Comparison of ENCODE assay signal across 9 cellular contexts in the genomic region with DNA sequence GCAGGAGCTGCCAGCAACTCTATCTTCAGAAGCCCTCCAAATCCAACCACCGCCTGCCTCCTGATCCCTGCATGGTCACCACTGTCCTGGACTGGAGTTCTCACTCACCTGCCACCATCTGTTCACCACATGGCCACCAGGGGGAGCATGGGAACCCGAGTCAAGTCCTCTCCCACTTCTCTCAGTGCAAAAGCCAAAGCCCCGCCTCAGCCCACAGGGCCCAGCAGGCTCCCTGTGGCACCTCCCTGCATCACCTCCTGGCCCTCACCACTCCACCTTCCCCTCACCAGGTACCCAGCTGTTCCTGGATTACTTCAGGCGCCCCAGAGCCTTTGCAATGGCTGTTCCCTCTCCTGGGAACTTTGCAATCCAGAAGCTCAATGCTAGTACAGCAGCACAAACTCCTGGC. TPM values are rescaled to one million over a fixed set of nuclear protein-coding genes. Genes with fewer than 3 reads are reported as not detected.
A peak's percentile ranks its signal among the peaks of the same experiment; 100 is the strongest.
DNase-seq lines count a peak whose midpoint lies in the region; ATAC-seq, FAIRE-seq and TF ChIP-seq lines count a peak whose summit lies in the region.
"Had no signal": no experiment of that assay in that cellular context is flagged by ENCODE, and none has a peak within 500 bp of the region (broad histone marks: within the 10 kb centered on the region; RNA-seq: fewer than 3 reads in every experiment).

No MANE protein-coding gene starts in this region.

- H3K4me1 ChIP-seq in HepG2 (ENCODE audit: insufficient read depth, low read length): peaks cover 16% of the 10 kb centered on the region

- intact Hi-C loops in HepG2 (cut with micrococcal nuclease; ENCODE audit: unreplicated experiment): no loop called here

- peaks cover 36 to 63% of the 10 kb centered on the region in 2 experiments for H3K36me3 ChIP-seq in HepG2 (replicated peaks in 1 of 2; ENCODE audit: control insufficient read depth in 1 of 2, insufficient read depth in 2 of 2, low read length in 2 of 2)

- no peak overlapping the region for H2AFZ ChIP-seq in HepG2 (ENCODE audit: low read length)

- H3K4me3 ChIP-seq in HepG2 (replicated peaks in 1 of 3; ENCODE audit: insufficient read depth in 1 of 3, low read depth in 2 of 3, low read length in 3 of 3): no peak overlapping the region

- no TSS peak for BruUV-seq in HepG2 (replicated peaks; lab: Mats Ljungman, UMichigan)

- peaks cover 2% of the 10 kb centered on the region; the same call in 1 of the 2 replicates for H4K20me1 ChIP-seq in HepG2 (ENCODE audit: insufficient read depth, low read length)

- CTCF ChIA-PET in HepG2 (lab: Yijun Ruan, JAX; ENCODE audit: low intra/inter-chr PET ratio, low total read pairs): interaction anchor here (0.8 to 1.1 kb wide), 2 partner anchors 112 to 115 kb away, joined by 3 read pairs; a partner anchor contains a TSS

- 42% methylated on average over 2 of the region's 4 CpGs for WGBS in HepG2 (ENCODE audit: low lambda C conversion rate)

- no peak overlapping the region for H3K9ac ChIP-seq in HepG2 (ENCODE audit: insufficient read depth, low read depth, low read length)

- H3K4me2 ChIP-seq in HepG2 (ENCODE audit: low read depth, low read length): no peak overlapping the region

- TF ChIP-seq RAD21 in HepG2 (CRISPR knock-in tag; IDR thresholded peaks at IDR 0.05): peak; percentile 61; the same call in 1 of the 2 replicates

- peaks cover 64% of the 10 kb centered on the region for H3K36me3 Mint-ChIP-seq in central memory CD8-positive, alpha-beta T cell (ENCODE audit: insufficient read depth)

- no peaks in the 10 kb centered on the region for H3K9me3 Mint-ChIP-seq in central memory CD8-positive, alpha-beta T cell

- DNase-seq in AG08395 (ENCODE audit: low spot score): peak; percentile 86
- peak; percentile 68 for DNase-seq in GM19239 (ENCODE audit: insufficient read length, low spot score)
- peak; percentile 51 for DNase-seq in NCI-H226
- DNase-seq in activated CD4-positive, alpha-beta T cell treated with anti-CD3 and anti-CD28 coated beads for 1 hour: peak; percentile 71
- DNase-seq in central memory CD8-positive, alpha-beta T cell (ENCODE audit: low spot score in 2 of 2): peak; percentile 69 to 79
- peak; percentile 77 for DNase-seq in HepG2 (ENCODE audit: low spot score)
- peak; percentile 79 to 87 (median 86) for DNase-seq in stimulated activated CD4-positive, alpha-beta T cell treated with anti-CD3 and anti-CD28 coated beads, TNF-alpha, amount 100 ng/mL, for 48 hours (ENCODE audit: low read depth in 3 of 3)

- H3K4me3 Mint-ChIP-seq in central memory CD8-positive, alpha-beta T cell: no peak overlapping the region

- TF ChIP-seq EP300 in HepG2 (IDR thresholded peaks at IDR 0.05; ENCODE audit: low read depth in 2 of 2, low read length in 2 of 2): no peak
- TF ChIP-seq EP300 in HepG2 (CRISPR knock-in tag; IDR thresholded peaks at IDR 0.05; ENCODE audit: borderline replicate concordance): no peak

- H3K27me3 ChIP-seq in HepG2 (ENCODE audit: control insufficient read depth in 1 of 2, insufficient read depth in 2 of 2, low read length in 2 of 2): no peaks in the 10 kb centered on the region; a peak in 1 of 5 replicates

- no peaks in the 10 kb centered on the region for H3K9me3 ChIP-seq in HepG2 (ENCODE audit: low read length)

- H3K79me2 ChIP-seq in HepG2 (ENCODE audit: insufficient read depth, low read length): peaks cover 5% of the 10 kb centered on the region

- ATAC-seq in central memory CD8-positive, alpha-beta T cell (replicated peaks; ENCODE audit: extremely low read depth, poor library complexity, severe bottlenecking): peak; percentile 31
- ATAC-seq in HepG2 (peak; percentile 79), GM19324 (IDR thresholded peaks at IDR 0.05; ENCODE audit: low FRiP score, unreplicated experiment) (no peak)

- FAIRE-seq in GM19239 (lab: Jason Lieb, UNC) (peak; percentile 93), HepG2 (lab: Jason Lieb, UNC) (peak; percentile 83)

- H3K27me3 Mint-ChIP-seq in central memory CD8-positive, alpha-beta T cell: no peaks in the 10 kb centered on the region

- in situ Hi-C loops in HepG2 (cut with HindIII; ENCODE audit: extremely low pct_ligation_motif_present, low pct_unique_long_range_greater_than_20kb): no loop called here

- TF ChIP-seq CTCF in HepG2 (CRISPR knock-in tag; IDR thresholded peaks at IDR 0.05): peak; percentile 87

- POLR2A ChIA-PET in HepG2 (lab: Yijun Ruan, JAX): interaction anchor here (0.9 to 1.2 kb wide), 3 partner anchors 10 to 66 kb away, joined by 3 to 7 read pairs (median 3); a partner anchor contains a TSS

- H3K4me1 Mint-ChIP-seq in central memory CD8-positive, alpha-beta T cell: peaks cover 37% of the 10 kb centered on the region

- no peak overlapping the region for H3K27ac ChIP-seq in HepG2 (ENCODE audit: extremely low read length, insufficient read depth, low read length)

- peak overlapping the region; percentile 82 for H3K27ac Mint-ChIP-seq in central memory CD8-positive, alpha-beta T cell (ENCODE audit: low read depth)

- peak in 1 of 2 experiments; percentile 9; a peak in 1 of 4 replicates for TF ChIP-seq POLR2A in HepG2 (IDR thresholded peaks at IDR 0.05; ENCODE audit: insufficient read depth in 1 of 2, low read depth in 2 of 2, low read length in 2 of 2)

RNA-seq across cellular contexts. Expression of a gene that starts 5.3 kb away (rescaled TPM):
- 34.8 and 43.3 TPM in 2 replicates for total RNA-seq in HepG2 (2016; rRNA removed; fragmentation: Illumina TruSeq; extraction: Trizol)
- 18.6 and 20.2 TPM in 2 replicates for total RNA-seq in HepG2 (2016; cell fraction: cytosol; rRNA removed; fragmentation: Illumina TruSeq; extraction: Trizol; ENCODE audit: low read depth)
- 36.3 and 41.9 TPM in 2 replicates for total RNA-seq in HepG2 (2016; cell fraction: insoluble cytoplasmic fraction; rRNA removed; fragmentation: Illumina TruSeq; extraction: Trizol)
- 18.6 and 23.3 TPM in 2 replicates for total RNA-seq in HepG2 (2016; cell fraction: membrane; rRNA removed; fragmentation: Illumina TruSeq; extraction: Trizol)
- 44.1 and 48.8 TPM in 2 replicates for total RNA-seq in HepG2 (2016; cell fraction: nucleus; rRNA removed; fragmentation: Illumina TruSeq; extraction: Trizol)
- 84.3 and 84.6 TPM in 2 replicates for polyA plus RNA-seq in HepG2 (2011; rRNA removed)
- 70.3 and 86.4 TPM in 2 replicates for polyA plus RNA-seq in HepG2 (2011; cell fraction: cytosol; rRNA removed)
- 180 and 198 TPM in 2 replicates for polyA plus RNA-seq in HepG2 (2011; cell fraction: nucleus; rRNA removed)
- polyA plus RNA-seq in HepG2 (2012): 54.1 and 72.2 TPM in 2 replicates
- polyA plus RNA-seq in HepG2 (2016; cell fraction: cytosol; fragmentation: Illumina TruSeq; extraction: Trizol; ENCODE audit: low read depth): 12.2 and 12.4 TPM in 2 replicates
- polyA plus RNA-seq in HepG2 (2016; cell fraction: insoluble cytoplasmic fraction; fragmentation: Illumina TruSeq; extraction: Trizol; ENCODE audit: low read depth): 34.0 and 35.3 TPM in 2 replicates
- 12.8 and 13.6 TPM in 2 replicates for polyA plus RNA-seq in HepG2 (2016; cell fraction: membrane; fragmentation: Illumina TruSeq; extraction: Trizol; ENCODE audit: low read depth)
- polyA plus RNA-seq in HepG2 (2016; cell fraction: nucleus; fragmentation: Illumina TruSeq; extraction: Trizol; ENCODE audit: insufficient read depth, low read depth): 90.1 and 103 TPM in 2 replicates
- polyA minus RNA-seq in HepG2 (2011; rRNA and poly(A)+ RNA removed; ENCODE audit: low replicate concordance): 80.2 and 94.5 TPM in 2 replicates
- polyA minus RNA-seq in HepG2 (2011; cell fraction: cytosol; rRNA and poly(A)+ RNA removed): 27.8 and 30.4 TPM in 2 replicates
- polyA minus RNA-seq in HepG2 (2011; cell fraction: nucleus; rRNA and poly(A)+ RNA removed): 56.0 and 62.9 TPM in 2 replicates

RNA-seq across cellular contexts. Expression of a gene that starts 9.8 kb away (rescaled TPM):
- total RNA-seq in HepG2 (2016; rRNA removed; fragmentation: Illumina TruSeq; extraction: Trizol): 9.9 and 10.7 TPM in 2 replicates
- total RNA-seq in HepG2 (2016; cell fraction: cytosol; rRNA removed; fragmentation: Illumina TruSeq; extraction: Trizol; ENCODE audit: low read depth): 6.9 and 7.6 TPM in 2 replicates
- 11.3 and 11.8 TPM in 2 replicates for total RNA-seq in HepG2 (2016; cell fraction: insoluble cytoplasmic fraction; rRNA removed; fragmentation: Illumina TruSeq; extraction: Trizol)
- total RNA-seq in HepG2 (2016; cell fraction: membrane; rRNA removed; fragmentation: Illumina TruSeq; extraction: Trizol): 8.4 and 8.9 TPM in 2 replicates
- 7.7 and 8.0 TPM in 2 replicates for total RNA-seq in HepG2 (2016; cell fraction: nucleus; rRNA removed; fragmentation: Illumina TruSeq; extraction: Trizol)
- 4.5 and 5.4 TPM in 2 replicates for polyA plus RNA-seq in HepG2 (2011; rRNA removed)
- polyA plus RNA-seq in HepG2 (2011; cell fraction: cytosol; rRNA removed): 6.2 and 9.4 TPM in 2 replicates
- 11.3 and 12.7 TPM in 2 replicates for polyA plus RNA-seq in HepG2 (2011; cell fraction: nucleus; rRNA removed)
- polyA plus RNA-seq in HepG2 (2012): 5.0 and 9.1 TPM in 2 replicates
- 5.9 and 6.7 TPM in 2 replicates for polyA plus RNA-seq in HepG2 (2016; cell fraction: cytosol; fragmentation: Illumina TruSeq; extraction: Trizol; ENCODE audit: low read depth)
- polyA plus RNA-seq in HepG2 (2016; cell fraction: insoluble cytoplasmic fraction; fragmentation: Illumina TruSeq; extraction: Trizol; ENCODE audit: low read depth): 11.8 and 12.8 TPM in 2 replicates
- 8.3 and 8.5 TPM in 2 replicates for polyA plus RNA-seq in HepG2 (2016; cell fraction: membrane; fragmentation: Illumina TruSeq; extraction: Trizol; ENCODE audit: low read depth)
- polyA plus RNA-seq in HepG2 (2016; cell fraction: nucleus; fragmentation: Illumina TruSeq; extraction: Trizol; ENCODE audit: insufficient read depth, low read depth): 13.7 and 15.3 TPM in 2 replicates
- polyA minus RNA-seq in HepG2 (2011; rRNA and poly(A)+ RNA removed; ENCODE audit: low replicate concordance): 10.4 and 11.3 TPM in 2 replicates
- polyA minus RNA-seq in HepG2 (2011; cell fraction: cytosol; rRNA and poly(A)+ RNA removed): 1.6 and 2.4 TPM in 2 replicates
- 7.7 and 8.6 TPM in 2 replicates for polyA minus RNA-seq in HepG2 (2011; cell fraction: nucleus; rRNA and poly(A)+ RNA removed)

RNA-seq across cellular contexts. Expression of a gene that starts 9.8 kb away (rescaled TPM):
- total RNA-seq in HepG2 (2016; rRNA removed; fragmentation: Illumina TruSeq; extraction: Trizol): 10.8 and 23.8 TPM in 2 replicates
- total RNA-seq in HepG2 (2016; cell fraction: cytosol; rRNA removed; fragmentation: Illumina TruSeq; extraction: Trizol; ENCODE audit: low read depth): 4.0 and 5.4 TPM in 2 replicates
- total RNA-seq in HepG2 (2016; cell fraction: insoluble cytoplasmic fraction; rRNA removed; fragmentation: Illumina TruSeq; extraction: Trizol): 8.6 and 23.6 TPM in 2 replicates
- 13.4 and 16.7 TPM in 2 replicates for total RNA-seq in HepG2 (2016; cell fraction: membrane; rRNA removed; fragmentation: Illumina TruSeq; extraction: Trizol)
- 28.7 and 30.9 TPM in 2 replicates for total RNA-seq in HepG2 (2016; cell fraction: nucleus; rRNA removed; fragmentation: Illumina TruSeq; extraction: Trizol)
- 23.6 and 31.8 TPM in 2 replicates for polyA plus RNA-seq in HepG2 (2011; rRNA removed)
- polyA plus RNA-seq in HepG2 (2011; cell fraction: cytosol; rRNA removed): 26.5 and 29.6 TPM in 2 replicates
- 46.9 and 59.4 TPM in 2 replicates for polyA plus RNA-seq in HepG2 (2011; cell fraction: nucleus; rRNA removed)
- 38.9 and 46.8 TPM in 2 replicates for polyA plus RNA-seq in HepG2 (2012)
- polyA plus RNA-seq in HepG2 (2016; cell fraction: cytosol; fragmentation: Illumina TruSeq; extraction: Trizol; ENCODE audit: low read depth): 4.9 and 6.4 TPM in 2 replicates
- 10.9 and 14.9 TPM in 2 replicates for polyA plus RNA-seq in HepG2 (2016; cell fraction: insoluble cytoplasmic fraction; fragmentation: Illumina TruSeq; extraction: Trizol; ENCODE audit: low read depth)
- polyA plus RNA-seq in HepG2 (2016; cell fraction: membrane; fragmentation: Illumina TruSeq; extraction: Trizol; ENCODE audit: low read depth): 15.2 and 17.9 TPM in 2 replicates
- polyA plus RNA-seq in HepG2 (2016; cell fraction: nucleus; fragmentation: Illumina TruSeq; extraction: Trizol; ENCODE audit: insufficient read depth, low read depth): 43.7 and 53.7 TPM in 2 replicates
- 15.2 and 23.5 TPM in 2 replicates for polyA minus RNA-seq in HepG2 (2011; rRNA and poly(A)+ RNA removed; ENCODE audit: low replicate concordance)
- 8.4 and 16.6 TPM in 2 replicates for polyA minus RNA-seq in HepG2 (2011; cell fraction: cytosol; rRNA and poly(A)+ RNA removed)
- polyA minus RNA-seq in HepG2 (2011; cell fraction: nucleus; rRNA and poly(A)+ RNA removed): 10.7 and 15.5 TPM in 2 replicates

RNA-seq across cellular contexts. Expression of a gene that starts 11.4 kb away (rescaled TPM):
- not detected in 2 replicates for total RNA-seq in HepG2 (2016; rRNA removed; fragmentation: Illumina TruSeq; extraction: Trizol)
- total RNA-seq in HepG2 (2016; cell fraction: cytosol; rRNA removed; fragmentation: Illumina TruSeq; extraction: Trizol; ENCODE audit: low read depth): not detected in 2 replicates
- not detected in 2 replicates for total RNA-seq in HepG2 (2016; cell fraction: insoluble cytoplasmic fraction; rRNA removed; fragmentation: Illumina TruSeq; extraction: Trizol)
- not detected in 2 replicates for total RNA-seq in HepG2 (2016; cell fraction: membrane; rRNA removed; fragmentation: Illumina TruSeq; extraction: Trizol)
- total RNA-seq in HepG2 (2016; cell fraction: nucleus; rRNA removed; fragmentation: Illumina TruSeq; extraction: Trizol): not detected in 2 replicates
- not detected in 2 replicates for polyA plus RNA-seq in HepG2 (2011; rRNA removed)
- not detected in 2 replicates for polyA plus RNA-seq in HepG2 (2011; cell fraction: cytosol; rRNA removed)
- 0.82 TPM in 1 of 2 replicates, not detected in the other for polyA plus RNA-seq in HepG2 (2011; cell fraction: nucleus; rRNA removed)
- not detected in 2 replicates for polyA plus RNA-seq in HepG2 (2012)
- not detected in 2 replicates for polyA plus RNA-seq in HepG2 (2016; cell fraction: cytosol; fragmentation: Illumina TruSeq; extraction: Trizol; ENCODE audit: low read depth)
- polyA plus RNA-seq in HepG2 (2016; cell fraction: insoluble cytoplasmic fraction; fragmentation: Illumina TruSeq; extraction: Trizol; ENCODE audit: low read depth): not detected in 2 replicates
- polyA plus RNA-seq in HepG2 (2016; cell fraction: membrane; fragmentation: Illumina TruSeq; extraction: Trizol; ENCODE audit: low read depth): not detected in 2 replicates
- not detected in 2 replicates for polyA plus RNA-seq in HepG2 (2016; cell fraction: nucleus; fragmentation: Illumina TruSeq; extraction: Trizol; ENCODE audit: insufficient read depth, low read depth)
- 0.68 and 1.9 TPM in 2 replicates for polyA minus RNA-seq in HepG2 (2011; rRNA and poly(A)+ RNA removed; ENCODE audit: low replicate concordance)
- polyA minus RNA-seq in HepG2 (2011; cell fraction: cytosol; rRNA and poly(A)+ RNA removed): not detected in 2 replicates
- polyA minus RNA-seq in HepG2 (2011; cell fraction: nucleus; rRNA and poly(A)+ RNA removed): not detected in 2 replicates
- total RNA-seq: urinary bladder had no signal
- polyA plus RNA-seq: urinary bladder had no signal

RNA-seq across cellular contexts. Expression of a gene that starts 20.0 kb away (rescaled TPM):
- total RNA-seq in HepG2 (2016; rRNA removed; fragmentation: Illumina TruSeq; extraction: Trizol): 4.6 and 6.1 TPM in 2 replicates
- total RNA-seq in HepG2 (2016; cell fraction: cytosol; rRNA removed; fragmentation: Illumina TruSeq; extraction: Trizol; ENCODE audit: low read depth): 1.2 and 2.0 TPM in 2 replicates
- total RNA-seq in HepG2 (2016; cell fraction: insoluble cytoplasmic fraction; rRNA removed; fragmentation: Illumina TruSeq; extraction: Trizol): 3.8 and 6.5 TPM in 2 replicates
- total RNA-seq in HepG2 (2016; cell fraction: membrane; rRNA removed; fragmentation: Illumina TruSeq; extraction: Trizol): 2.3 and 2.8 TPM in 2 replicates
- total RNA-seq in HepG2 (2016; cell fraction: nucleus; rRNA removed; fragmentation: Illumina TruSeq; extraction: Trizol): 5.5 and 5.9 TPM in 2 replicates
- 5.7 and 7.0 TPM in 2 replicates for polyA plus RNA-seq in HepG2 (2011; rRNA removed)
- polyA plus RNA-seq in HepG2 (2011; cell fraction: cytosol; rRNA removed): 6.0 and 11.9 TPM in 2 replicates
- polyA plus RNA-seq in HepG2 (2011; cell fraction: nucleus; rRNA removed): 21.5 and 25.3 TPM in 2 replicates
- 3.3 TPM in 2 replicates for polyA plus RNA-seq in HepG2 (2012)
- polyA plus RNA-seq in HepG2 (2016; cell fraction: cytosol; fragmentation: Illumina TruSeq; extraction: Trizol; ENCODE audit: low read depth): 1.7 and 1.9 TPM in 2 replicates
- polyA plus RNA-seq in HepG2 (2016; cell fraction: insoluble cytoplasmic fraction; fragmentation: Illumina TruSeq; extraction: Trizol; ENCODE audit: low read depth): 4.4 and 5.7 TPM in 2 replicates
- 1.9 and 2.7 TPM in 2 replicates for polyA plus RNA-seq in HepG2 (2016; cell fraction: membrane; fragmentation: Illumina TruSeq; extraction: Trizol; ENCODE audit: low read depth)
- polyA plus RNA-seq in HepG2 (2016; cell fraction: nucleus; fragmentation: Illumina TruSeq; extraction: Trizol; ENCODE audit: insufficient read depth, low read depth): 12.6 and 13.0 TPM in 2 replicates
- 10.4 and 13.8 TPM in 2 replicates for polyA minus RNA-seq in HepG2 (2011; rRNA and poly(A)+ RNA removed; ENCODE audit: low replicate concordance)
- 3.2 and 4.4 TPM in 2 replicates for polyA minus RNA-seq in HepG2 (2011; cell fraction: cytosol; rRNA and poly(A)+ RNA removed)
- 2.7 and 4.4 TPM in 2 replicates for polyA minus RNA-seq in HepG2 (2011; cell fraction: nucleus; rRNA and poly(A)+ RNA removed)
